14 cellular contexts compared by ENCODE assay signal in the genomic region with DNA sequence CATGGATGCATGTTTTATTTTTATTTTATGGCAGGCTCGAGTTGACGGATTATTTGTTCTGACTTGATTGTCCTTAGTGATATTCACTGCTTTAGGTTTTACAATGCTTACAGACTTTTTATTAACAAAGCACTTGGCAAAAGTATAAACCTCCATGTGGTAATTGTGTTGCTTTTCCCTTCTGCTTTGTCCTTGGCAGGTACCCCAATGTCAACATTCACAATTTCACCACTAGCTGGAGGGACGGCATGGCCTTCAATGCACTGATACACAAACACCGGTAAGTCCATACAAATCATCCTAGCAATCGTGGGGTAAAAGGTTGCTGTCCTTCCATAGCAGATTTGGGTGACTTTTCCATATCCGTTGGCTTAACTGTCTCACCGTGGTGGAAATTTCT.
"Had no signal": no experiment of that assay in that cellular context is flagged by ENCODE, and none has a peak within 500 bp of the region (broad histone marks: within the 10 kb centered on the region; RNA-seq: fewer than 3 reads in every experiment).

No MANE protein-coding gene starts in this region.

- H3K9me3 ChIP-seq: left lung, pancreas, SJCRH30, transverse colon had no signal

- H3K4me2 ChIP-seq: neural progenitor cell had no signal

- H3K27ac ChIP-seq: epithelial cell of prostate, neural progenitor cell, SJCRH30 had no signal

- H3K4me1 ChIP-seq: SJCRH30 had no signal

- H3K27me3 ChIP-seq: left lung, neural progenitor cell, pancreas, SJCRH30, transverse colon had no signal

- H3K9ac ChIP-seq: neural progenitor cell had no signal

- DNase-seq: activated CD4-positive, alpha-beta memory T cell treated with anti-CD3 and anti-CD28 coated beads for 36 hours; activated naive CD4-positive, alpha-beta T cell treated with Interleukin-2 at 50 U/mL for 16 hours; central memory CD4-positive, alpha-beta T cell; cortex of kidney; effector CD8-positive, alpha-beta T cell; left lung; mesenchymal stem cell; pancreas; SJCRH30; stimulated activated CD4-positive, alpha-beta T cell treated with anti-CD3 and anti-CD28 coated beads, Interleukin-4, amount 100 ng/mL, for 4 hours; SW 1271; transverse colon had no signal

- H3K4me3 ChIP-seq: left lung, neural progenitor cell, pancreas, SJCRH30, transverse colon had no signal

- ATAC-seq: left lung, pancreas had no signal
